Comparison of ENCODE assay signal across 10 cellular contexts in genomic region chr12:111435661-111436201, GRCh38. TPM values are rescaled to one million over a fixed set of nuclear protein-coding genes. Genes with fewer than 3 reads are reported as not detected.
DNase-seq lines count a peak whose midpoint lies in the region; ATAC-seq, FAIRE-seq and TF ChIP-seq lines count a peak whose summit lies in the region.
"Had no signal": no experiment of that assay in that cellular context is flagged by ENCODE, and none has a peak within 500 bp of the region (broad histone marks: within the 10 kb centered on the region; RNA-seq: fewer than 3 reads in every experiment).

No MANE protein-coding gene starts in this region.

- H3K27me3 Mint-ChIP-seq in endothelial cell (ENCODE audit: unreplicated experiment), result peaks cover 16% of the 10 kb centered on the region

- no peaks in the 10 kb centered on the region for H3K9me3 Mint-ChIP-seq in endothelial cell (ENCODE audit: unreplicated experiment)
- no peaks in the 10 kb centered on the region for H3K9me3 Mint-ChIP-seq in stimulated activated effector memory CD8-positive, alpha-beta T cell treated with anti-CD3 and anti-CD28 coated beads, Interleukin-12 subunit alpha, Interleukin-12 subunit beta, amount 100 ng/mL, for 72 hours

- H3K36me3 Mint-ChIP-seq in endothelial cell (ENCODE audit: low read depth, unreplicated experiment), result peaks cover 32% of the 10 kb centered on the region
- peaks cover 51% of the 10 kb centered on the region for H3K36me3 Mint-ChIP-seq in stimulated activated effector memory CD8-positive, alpha-beta T cell treated with anti-CD3 and anti-CD28 coated beads, Interleukin-12 subunit alpha, Interleukin-12 subunit beta, amount 100 ng/mL, for 72 hours

- peaks cover 75% of the 10 kb centered on the region for H3K4me1 Mint-ChIP-seq in endothelial cell (ENCODE audit: unreplicated experiment)
- peaks cover 96% of the 10 kb centered on the region for H3K4me1 Mint-ChIP-seq in stimulated activated effector memory CD8-positive, alpha-beta T cell treated with anti-CD3 and anti-CD28 coated beads, Interleukin-12 subunit alpha, Interleukin-12 subunit beta, amount 100 ng/mL, for 72 hours

- FAIRE-seq in RCC 7860 (lab: Jason Lieb, UNC), result no peak
- FAIRE-seq: A204.1, pancreas had no signal

- TF ChIP-seq CTCF in endothelial cell (IDR thresholded peaks at IDR 0.05; ENCODE audit: unreplicated experiment) (no peak), BE2C (IDR thresholded peaks at IDR 0.05; ENCODE audit: low read depth, low read length) (no peak)

- ATAC-seq in stimulated activated effector memory CD8-positive, alpha-beta T cell treated with anti-CD3 and anti-CD28 coated beads, Interleukin-12 subunit alpha, Interleukin-12 subunit beta, amount 100 ng/mL, for 72 hours, result no peak
- no peak for ATAC-seq in HG02981 (IDR thresholded peaks at IDR 0.05; ENCODE audit: unreplicated experiment)

- H3K4me3 Mint-ChIP-seq in endothelial cell (ENCODE audit: unreplicated experiment), result no peak overlapping the region
- H3K4me3 Mint-ChIP-seq in stimulated activated effector memory CD8-positive, alpha-beta T cell treated with anti-CD3 and anti-CD28 coated beads, Interleukin-12 subunit alpha, Interleukin-12 subunit beta, amount 100 ng/mL, for 72 hours, result peak overlapping the region; percentile 64

- peaks cover 11% of the 10 kb centered on the region for H3K4me1 ChIP-seq in BE2C

- DNase-seq in DMS53 (lab: John Stamatoyannopoulos, UW), result peak; percentile 38
- DNase-seq in DMS53 treated with DMSO at 0.1 percent for 48 hours (lab: John Stamatoyannopoulos, UW; ENCODE audit: unreplicated experiment), result no peak
- DNase-seq in RCC 7860 (ENCODE audit: low spot score), result peak; percentile 20
- DNase-seq in endothelial cell (ENCODE audit: low spot score), result peak; percentile 4
- no peak for DNase-seq in stimulated activated effector memory CD8-positive, alpha-beta T cell treated with anti-CD3 and anti-CD28 coated beads, Interleukin-12 subunit alpha, Interleukin-12 subunit beta, amount 100 ng/mL, for 72 hours (ENCODE audit: low spot score in 2 of 2)
- no peak for DNase-seq in BE2C
- DNase-seq in NCI-H345 treated with DMSO at 0.1 percent for 48 hours (lab: John Stamatoyannopoulos, UW; ENCODE audit: unreplicated experiment), result no peak

- no peaks in the 10 kb centered on the region for H3K9me3 ChIP-seq in BE2C
- H3K9me3 ChIP-seq: pancreas had no signal

- H3K4me3 ChIP-seq in BE2C (ENCODE audit: low read depth, low read length), result no peak overlapping the region
- H3K4me3 ChIP-seq: pancreas had no signal

- no peaks in the 10 kb centered on the region for H3K27me3 ChIP-seq in BE2C
- H3K27me3 ChIP-seq: pancreas had no signal

- no peaks in the 10 kb centered on the region for H3K36me3 ChIP-seq in BE2C
- H3K36me3 ChIP-seq: pancreas had no signal

- peak overlapping the region; percentile 57 for H3K27ac Mint-ChIP-seq in endothelial cell (ENCODE audit: unreplicated experiment)
- H3K27ac Mint-ChIP-seq in stimulated activated effector memory CD8-positive, alpha-beta T cell treated with anti-CD3 and anti-CD28 coated beads, Interleukin-12 subunit alpha, Interleukin-12 subunit beta, amount 100 ng/mL, for 72 hours, result peak overlapping the region; percentile 86

RNA-seq across cellular contexts. Expression of gene SH2B3, which starts 30.0 kb away (rescaled TPM):
- 93.7 TPM for total RNA-seq in endothelial cell (ENCODE audit: unreplicated experiment)
- polyA plus RNA-seq in BE2C (2012; ENCODE audit: insufficient read depth, insufficient read length, low read depth), result 42.9 TPM

Comparison
In these comparisons a context has a peak if more than half of its experiments do, and no peak if none do; other contexts are left out.
1. DNase-seq: peak in DMS53 (single experiment), RCC 7860 (single experiment) and endothelial cell (single experiment); none in DMS53 treated with DMSO at 0.1 percent for 48 hours (single experiment), stimulated activated effector memory CD8-positive, alpha-beta T cell treated with anti-CD3 and anti-CD28 coated beads, Interleukin-12 subunit alpha, Interleukin-12 subunit beta, amount 100 ng/mL, for 72 hours (0 of 2), BE2C (single experiment) and NCI-H345 treated with DMSO at 0.1 percent for 48 hours (single experiment).